In genomic region chr5:134227786-134228185, GRCh38 we compare ENCODE assay signal across 12 cellular contexts. TPM values are rescaled to one million over a fixed set of nuclear protein-coding genes. Genes with fewer than 3 reads are reported as not detected.
DNase-seq lines count a peak whose midpoint lies in the region; ATAC-seq and TF ChIP-seq lines count a peak whose summit lies in the region.
"Had no signal": no experiment of that assay in that cellular context is flagged by ENCODE, and none has a peak within 500 bp of the region (broad histone marks: within the 10 kb centered on the region; RNA-seq: fewer than 3 reads in every experiment).

No MANE protein-coding gene starts in this region.

- H3K27me3 ChIP-seq in right atrium auricular region = no peaks in the 10 kb centered on the region
- H3K27me3 ChIP-seq in hepatocyte = no peaks in the 10 kb centered on the region
- H3K27me3 ChIP-seq: BLaER1, left lung had no signal

- no peaks in the 10 kb centered on the region for H3K36me3 ChIP-seq in right atrium auricular region
- H3K36me3 ChIP-seq in hepatocyte (replicated peaks; ENCODE audit: insufficient read depth, low read depth) = no peaks in the 10 kb centered on the region
- H3K36me3 ChIP-seq: BLaER1, left lung had no signal

- no peak for DNase-seq in right atrium auricular region (ENCODE audit: low spot score)
- DNase-seq in Right ventricle myocardium inferior (ENCODE audit: missing footprints) = no peak
- DNase-seq in activated CD4-positive, alpha-beta memory T cell treated with anti-CD3 and anti-CD28 coated beads, Interleukin-2, amount 10 ng/mL, durations not matched to agents 7 days and 5 days = no peak
- peak; percentile 30 for DNase-seq in hepatocyte (ENCODE audit: low spot score)
- no peak for DNase-seq in type B pancreatic cell (ENCODE audit: extremely low spot score, unreplicated experiment)
- DNase-seq in GDM1 (lab: John Stamatoyannopoulos, UW) = no peak
- no peak for DNase-seq in NOMO-1 treated with dmso at 0.1 percent for 144 hours (lab: John Stamatoyannopoulos, UW; ENCODE audit: unreplicated experiment)
- no peak for DNase-seq in AG20443 (ENCODE audit: low spot score)
- DNase-seq: GOT3, left lung, NCI-H2171 had no signal

- POLR2A ChIA-PET in activated CD4-positive, alpha-beta memory T cell treated with anti-CD3 and anti-CD28 coated beads, Interleukin-2, amount 10 ng/mL, durations not matched to agents 7 days and 5 days (lab: Charles Lee) = interaction anchor here (0.9 to 3.6 kb wide), 5 partner anchors 9 to 143 kb away, joined by 3 to 49 read pairs (median 15); partner anchors contain the start of gene UBE2B

- intact Hi-C loops in Right ventricle myocardium inferior (cut with DNase I) = loop anchor here (5.0 kb wide), 1 partner anchor 50 kb away; the partner anchor contains the start of gene SKP1

- no peaks in the 10 kb centered on the region for H3K9me3 ChIP-seq in right atrium auricular region
- no peaks in the 10 kb centered on the region for H3K9me3 ChIP-seq in hepatocyte (ENCODE audit: low read depth)
- H3K9me3 ChIP-seq: BLaER1, left lung had no signal

- H3K9me3 Mint-ChIP-seq in activated CD4-positive, alpha-beta memory T cell treated with anti-CD3 and anti-CD28 coated beads, Interleukin-2, amount 10 ng/mL, durations not matched to agents 7 days and 5 days = no peaks in the 10 kb centered on the region
- no peaks in the 10 kb centered on the region for H3K9me3 Mint-ChIP-seq in type B pancreatic cell

- H3K4me3 Mint-ChIP-seq in activated CD4-positive, alpha-beta memory T cell treated with anti-CD3 and anti-CD28 coated beads, Interleukin-2, amount 10 ng/mL, durations not matched to agents 7 days and 5 days = peak overlapping the region; percentile 95
- H3K4me3 Mint-ChIP-seq in type B pancreatic cell = peak overlapping the region; percentile 87

- H3K27ac ChIP-seq in right atrium auricular region (peak overlapping the region; percentile 99 to 100), hepatocyte (peak overlapping the region; percentile 100)

- H4K20me1 ChIP-seq in hepatocyte (ENCODE audit: insufficient read depth, poor library complexity, severe bottlenecking) = peaks cover 25% of the 10 kb centered on the region

- H2AFZ ChIP-seq in hepatocyte = no peak overlapping the region

- H3K79me2 ChIP-seq in hepatocyte = peaks cover 40% of the 10 kb centered on the region

- TF ChIP-seq CTCF in right atrium auricular region (IDR thresholded peaks at IDR 0.05) = no peak
- TF ChIP-seq CTCF in hepatocyte (IDR thresholded peaks at IDR 0.05; ENCODE audit: poor library complexity) = no peak
- TF ChIP-seq CTCF in type B pancreatic cell (conservative IDR thresholded peaks at IDR 0.05) = no peak

- H3K27ac Mint-ChIP-seq in activated CD4-positive, alpha-beta memory T cell treated with anti-CD3 and anti-CD28 coated beads, Interleukin-2, amount 10 ng/mL, durations not matched to agents 7 days and 5 days = peak overlapping the region; percentile 98
- peak overlapping the region; percentile 99 for H3K27ac Mint-ChIP-seq in type B pancreatic cell

- H3K4me2 ChIP-seq in hepatocyte = peak overlapping the region; percentile 90

- peaks cover 21% of the 10 kb centered on the region for H3K36me3 Mint-ChIP-seq in activated CD4-positive, alpha-beta memory T cell treated with anti-CD3 and anti-CD28 coated beads, Interleukin-2, amount 10 ng/mL, durations not matched to agents 7 days and 5 days (ENCODE audit: low read depth)
- H3K36me3 Mint-ChIP-seq in type B pancreatic cell = peaks cover 14% of the 10 kb centered on the region

- H3K4me1 ChIP-seq in right atrium auricular region (peaks cover 0 to 27% of the 10 kb centered on the region in 2 donors), hepatocyte (ENCODE audit: insufficient read depth) (peaks cover 22% of the 10 kb centered on the region)

- H3K27me3 Mint-ChIP-seq in activated CD4-positive, alpha-beta memory T cell treated with anti-CD3 and anti-CD28 coated beads, Interleukin-2, amount 10 ng/mL, durations not matched to agents 7 days and 5 days = peaks cover 3% of the 10 kb centered on the region
- no peaks in the 10 kb centered on the region for H3K27me3 Mint-ChIP-seq in type B pancreatic cell

- no peak for ATAC-seq in Right ventricle myocardium inferior
- ATAC-seq: left lung had no signal

- CTCF ChIA-PET in activated CD4-positive, alpha-beta memory T cell treated with anti-CD3 and anti-CD28 coated beads, Interleukin-2, amount 10 ng/mL, durations not matched to agents 7 days and 5 days (lab: Charles Lee) = interaction anchor here (0.9 to 2.0 kb wide), 3 partner anchors 10 to 188 kb away, joined by 3 to 6 read pairs (median 5); no protein-coding TSS in a partner anchor

- H3K9me2 ChIP-seq in hepatocyte (replicated peaks; ENCODE audit: insufficient read depth) = no peaks in the 10 kb centered on the region

- H3K4me1 Mint-ChIP-seq in activated CD4-positive, alpha-beta memory T cell treated with anti-CD3 and anti-CD28 coated beads, Interleukin-2, amount 10 ng/mL, durations not matched to agents 7 days and 5 days = peaks cover 31% of the 10 kb centered on the region
- H3K4me1 Mint-ChIP-seq in type B pancreatic cell (ENCODE audit: unreplicated experiment) = peaks cover 22% of the 10 kb centered on the region

- no peak overlapping the region for H3K4me3 ChIP-seq in right atrium auricular region
- H3K4me3 ChIP-seq in hepatocyte = no peak overlapping the region

- WGBS in hepatocyte (ENCODE audit: low lambda C conversion rate, missing lambda C conversion rate) = 95% methylated on average over 3 of the region's 3 CpGs

RNA-seq across cellular contexts. Expression of gene PPP2CA, which starts 1.9 kb away (rescaled TPM):
- 100 to 1,000 TPM; 137 to 147 TPM for total RNA-seq in right atrium auricular region
- 149 TPM for total RNA-seq in Right ventricle myocardium inferior
- total RNA-seq in activated CD4-positive, alpha-beta memory T cell treated with anti-CD3 and anti-CD28 coated beads, Interleukin-2, amount 10 ng/mL, durations not matched to agents 7 days and 5 days = 100 to 1,000 TPM; 146 to 156 TPM
- total RNA-seq in hepatocyte = 186 and 195 TPM in 2 replicates
- polyA plus RNA-seq in hepatocyte = 232 and 249 TPM in 2 replicates
- total RNA-seq in type B pancreatic cell (ENCODE audit: low replicate concordance) = 141 and 152 TPM in 2 replicates

RNA-seq across cellular contexts. Expression of gene SKP1, which starts 51.0 kb away (rescaled TPM):
- 100 to 1,000 TPM; 287 to 360 TPM for total RNA-seq in right atrium auricular region
- 458 TPM for total RNA-seq in Right ventricle myocardium inferior
- 100 to 1,000 TPM; 197 to 205 TPM for total RNA-seq in activated CD4-positive, alpha-beta memory T cell treated with anti-CD3 and anti-CD28 coated beads, Interleukin-2, amount 10 ng/mL, durations not matched to agents 7 days and 5 days
- 500 and 543 TPM in 2 replicates for total RNA-seq in hepatocyte
- polyA plus RNA-seq in hepatocyte = 719 and 723 TPM in 2 replicates
- total RNA-seq in type B pancreatic cell (ENCODE audit: low replicate concordance) = 308 and 332 TPM in 2 replicates
